12 cellular contexts compared by ENCODE assay signal in the genomic region with DNA sequence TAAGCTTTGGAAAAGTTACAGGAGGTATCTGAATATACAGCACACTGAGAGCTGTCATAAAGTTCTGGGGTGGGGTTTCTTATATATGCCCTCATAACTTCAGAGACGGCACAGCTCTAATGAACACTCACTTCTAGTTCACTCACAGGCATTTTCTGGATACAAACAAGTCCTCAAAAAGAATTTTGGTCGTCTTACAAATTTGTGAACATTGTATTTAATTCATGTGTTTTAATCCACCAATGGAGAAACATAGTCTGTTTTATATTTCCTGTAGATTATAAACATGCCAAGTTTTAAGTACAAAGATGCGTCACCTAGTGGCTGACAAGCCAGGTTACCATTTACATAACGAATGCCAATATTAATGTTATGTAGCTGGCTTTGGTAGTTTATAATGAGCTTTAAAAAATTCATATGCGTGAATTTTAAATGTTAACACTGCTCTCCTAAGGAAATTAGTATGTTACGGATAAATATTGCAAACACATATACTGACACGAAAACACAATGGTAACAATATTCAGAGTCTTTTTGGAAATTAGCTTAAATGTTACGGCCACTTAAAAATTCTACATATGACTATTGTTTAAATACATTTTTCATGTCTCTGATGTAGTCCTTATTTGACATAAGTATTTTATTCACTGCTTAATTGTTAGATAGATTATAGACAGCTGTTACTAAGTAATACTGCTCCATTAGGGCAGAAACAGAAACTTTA. TPM values are rescaled to one million over a fixed set of nuclear protein-coding genes. Genes with fewer than 3 reads are reported as not detected.
DNase-seq lines count a peak whose midpoint lies in the region; ATAC-seq, FAIRE-seq and TF ChIP-seq lines count a peak whose summit lies in the region.
"Had no signal": no experiment of that assay in that cellular context is flagged by ENCODE, and none has a peak within 500 bp of the region (broad histone marks: within the 10 kb centered on the region; RNA-seq: fewer than 3 reads in every experiment).

No MANE protein-coding gene starts in this region.

- H3K9me3 ChIP-seq in lower lobe of right lung (no peaks in the 10 kb centered on the region), uterus (no peaks in the 10 kb centered on the region), T-helper 17 cell (ENCODE audit: control insufficient read depth, low read length, poor library complexity, severe bottlenecking) (no peaks in the 10 kb centered on the region)
- H3K9me3 ChIP-seq: BLaER1 had no signal

- peaks cover 21% of the 10 kb centered on the region for H3K4me1 Mint-ChIP-seq in activated CD8-positive, alpha-beta T cell treated with anti-CD3 and anti-CD28 coated beads for 36 hours (ENCODE audit: low read depth)
- H3K4me1 Mint-ChIP-seq in activated CD8-positive, alpha-beta T cell treated with anti-CD3 and anti-CD28 coated beads, Interleukin-2, amount 10 ng/mL, durations not matched to agents 7 days and 5 days (ENCODE audit: low read depth), result peaks cover 6% of the 10 kb centered on the region
- no peaks in the 10 kb centered on the region for H3K4me1 Mint-ChIP-seq in T-helper 17 cell

- intact Hi-C loops in activated CD8-positive, alpha-beta T cell treated with anti-CD3 and anti-CD28 coated beads for 36 hours (cut with micrococcal nuclease), result no loop called here
- intact Hi-C loops in lower lobe of right lung (cut with DNase I) (no loop called here), uterus (cut with DNase I; ENCODE audit: low total_unique reads) (loop anchor here (10.0 kb wide), 2 partner anchors 192 to 452 kb away; no protein-coding TSS in a partner anchor)

- no peaks in the 10 kb centered on the region for H3K36me3 Mint-ChIP-seq in activated CD8-positive, alpha-beta T cell treated with anti-CD3 and anti-CD28 coated beads for 36 hours (ENCODE audit: low read depth)
- H3K36me3 Mint-ChIP-seq in activated CD8-positive, alpha-beta T cell treated with anti-CD3 and anti-CD28 coated beads, Interleukin-2, amount 10 ng/mL, durations not matched to agents 7 days and 5 days (ENCODE audit: low read depth), result no peaks in the 10 kb centered on the region
- H3K36me3 Mint-ChIP-seq in T-helper 17 cell (ENCODE audit: low read depth), result no peaks in the 10 kb centered on the region

- H3K4me3 Mint-ChIP-seq in activated CD8-positive, alpha-beta T cell treated with anti-CD3 and anti-CD28 coated beads for 36 hours, result no peak overlapping the region
- H3K4me3 Mint-ChIP-seq in activated CD8-positive, alpha-beta T cell treated with anti-CD3 and anti-CD28 coated beads, Interleukin-2, amount 10 ng/mL, durations not matched to agents 7 days and 5 days, result no peak overlapping the region
- no peak overlapping the region for H3K4me3 Mint-ChIP-seq in T-helper 17 cell

- TF ChIP-seq CTCF in activated CD8-positive, alpha-beta T cell treated with anti-CD3 and anti-CD28 coated beads for 36 hours (IDR thresholded peaks at IDR 0.05), result peak; percentile 7
- TF ChIP-seq CTCF in lower lobe of right lung (IDR thresholded peaks at IDR 0.05) (no peak), uterus (IDR thresholded peaks at IDR 0.05) (peak; percentile 55 to 63 (median 62))

- H3K4me1 ChIP-seq in lower lobe of right lung (no peaks in the 10 kb centered on the region), uterus (no peaks in the 10 kb centered on the region)
- H3K4me1 ChIP-seq: BLaER1 had no signal

- H3K9me3 Mint-ChIP-seq in activated CD8-positive, alpha-beta T cell treated with anti-CD3 and anti-CD28 coated beads for 36 hours, result no peaks in the 10 kb centered on the region
- H3K9me3 Mint-ChIP-seq in activated CD8-positive, alpha-beta T cell treated with anti-CD3 and anti-CD28 coated beads, Interleukin-2, amount 10 ng/mL, durations not matched to agents 7 days and 5 days (ENCODE audit: insufficient read depth), result no peaks in the 10 kb centered on the region

- no peak for DNase-seq in activated CD8-positive, alpha-beta T cell treated with anti-CD3 and anti-CD28 coated beads for 36 hours
- no peak for DNase-seq in activated CD8-positive, alpha-beta T cell treated with anti-CD3 and anti-CD28 coated beads, Interleukin-2, amount 10 ng/mL, durations not matched to agents 7 days and 5 days
- DNase-seq in lower lobe of right lung (no peak), uterus (no peak), T-helper 17 cell (no peak), epidermal melanocyte (ENCODE audit: insufficient read length, low spot score) (no peak)
- no peak for DNase-seq in activated CD4-positive, alpha-beta T cell treated with anti-CD3 and anti-CD28 coated beads for 1 hour
- DNase-seq: central memory CD4-positive, alpha-beta T cell; occipital lobe had no signal

- CTCF ChIA-PET in activated CD8-positive, alpha-beta T cell treated with anti-CD3 and anti-CD28 coated beads for 36 hours (lab: Charles Lee), result no interaction called here
- CTCF ChIA-PET in activated CD8-positive, alpha-beta T cell treated with anti-CD3 and anti-CD28 coated beads, Interleukin-2, amount 10 ng/mL, durations not matched to agents 7 days and 5 days (lab: Charles Lee), result interaction anchor here (1.3 kb wide), 1 partner anchor 139 kb away, joined by 3 read pairs; no protein-coding TSS in a partner anchor

- H3K36me3 ChIP-seq in lower lobe of right lung, result no peaks in the 10 kb centered on the region
- H3K36me3 ChIP-seq in uterus, result no peaks in the 10 kb centered on the region
- H3K36me3 ChIP-seq: BLaER1 had no signal

- H3K4me3 ChIP-seq in lower lobe of right lung (peak overlapping the region; percentile 48), uterus (peak overlapping the region; percentile 49 to 58)
- H3K4me3 ChIP-seq: BLaER1 had no signal

- POLR2A ChIA-PET in activated CD8-positive, alpha-beta T cell treated with anti-CD3 and anti-CD28 coated beads for 36 hours (lab: Charles Lee), result interaction anchor here (0.8 kb wide), 1 partner anchor 1637 kb away, joined by 3 read pairs; no protein-coding TSS in a partner anchor
- POLR2A ChIA-PET in activated CD8-positive, alpha-beta T cell treated with anti-CD3 and anti-CD28 coated beads, Interleukin-2, amount 10 ng/mL, durations not matched to agents 7 days and 5 days (lab: Charles Lee), result no interaction called here

- H3K27me3 ChIP-seq in lower lobe of right lung (ENCODE audit: low read depth) (no peaks in the 10 kb centered on the region), uterus (no peaks in the 10 kb centered on the region)
- H3K27me3 ChIP-seq: BLaER1 had no signal

- no peak overlapping the region for H3K27ac Mint-ChIP-seq in activated CD8-positive, alpha-beta T cell treated with anti-CD3 and anti-CD28 coated beads for 36 hours
- H3K27ac Mint-ChIP-seq in activated CD8-positive, alpha-beta T cell treated with anti-CD3 and anti-CD28 coated beads, Interleukin-2, amount 10 ng/mL, durations not matched to agents 7 days and 5 days, result no peak overlapping the region
- H3K27ac Mint-ChIP-seq in T-helper 17 cell, result no peak overlapping the region

- TF ChIP-seq POLR2A in uterus (IDR thresholded peaks at IDR 0.05), result no peak

- FAIRE-seq in colon (lab: Jason Lieb, UNC), result peak; percentile 28

- H3K27ac ChIP-seq in lower lobe of right lung, result peak overlapping the region; percentile 21
- H3K27ac ChIP-seq in uterus, result peak overlapping the region; percentile 88 to 95
- H3K27ac ChIP-seq: BLaER1 had no signal

- ATAC-seq in activated CD8-positive, alpha-beta T cell treated with anti-CD3 and anti-CD28 coated beads for 36 hours, result no peak
- no peak for ATAC-seq in activated CD8-positive, alpha-beta T cell treated with anti-CD3 and anti-CD28 coated beads, Interleukin-2, amount 10 ng/mL, durations not matched to agents 7 days and 5 days
- ATAC-seq in lower lobe of right lung, result no peak
- ATAC-seq in T-helper 17 cell, result no peak

- peaks cover 8% of the 10 kb centered on the region for H3K27me3 Mint-ChIP-seq in activated CD8-positive, alpha-beta T cell treated with anti-CD3 and anti-CD28 coated beads for 36 hours
- no peaks in the 10 kb centered on the region for H3K27me3 Mint-ChIP-seq in activated CD8-positive, alpha-beta T cell treated with anti-CD3 and anti-CD28 coated beads, Interleukin-2, amount 10 ng/mL, durations not matched to agents 7 days and 5 days (ENCODE audit: low read depth)
- peaks cover 17% of the 10 kb centered on the region for H3K27me3 Mint-ChIP-seq in T-helper 17 cell

RNA-seq across cellular contexts. Expression of gene COL3A1, which starts 2.5 kb away (rescaled TPM):
- total RNA-seq in activated CD8-positive, alpha-beta T cell treated with anti-CD3 and anti-CD28 coated beads for 36 hours, result not detected
- total RNA-seq in activated CD8-positive, alpha-beta T cell treated with anti-CD3 and anti-CD28 coated beads, Interleukin-2, amount 10 ng/mL, durations not matched to agents 7 days and 5 days, result not detected
- 187 TPM for total RNA-seq in lower lobe of right lung
- total RNA-seq in uterus, result over 10,000 TPM in 1 of 4 donors, 100 to 1,000 TPM in 3; 113 to 22,387 (median 426) TPM
- total RNA-seq in T-helper 17 cell, result under 1 TPM in 1 of 2 donors, not detected in 1; 0.12 TPM
- total RNA-seq: T-helper 1 cell treated with Interleukin-12 subunit alpha and Interleukin-12 subunit beta and Interleukin-4 antibody, amounts not matched to agents 30 ng/mL and 1 ng/mL, for 36 hours had no signal

Comparison
In these comparisons a context has a peak if more than half of its experiments do, and no peak if none do; other contexts are left out.
1. RNA of gene COL3A1, which starts 2.5 kb away (total RNA-seq): 113 to 22,387 TPM in uterus and 187 TPM in lower lobe of right lung (single experiment); 0.12 TPM in T-helper 17 cell, not detected in activated CD8-positive, alpha-beta T cell treated with anti-CD3 and anti-CD28 coated beads for 36 hours and not detected in activated CD8-positive, alpha-beta T cell treated with anti-CD3 and anti-CD28 coated beads, Interleukin-2, amount 10 ng/mL, durations not matched to agents 7 days and 5 days; every median in the first group is over 100 times any median in the second.